In the genomic region with DNA sequence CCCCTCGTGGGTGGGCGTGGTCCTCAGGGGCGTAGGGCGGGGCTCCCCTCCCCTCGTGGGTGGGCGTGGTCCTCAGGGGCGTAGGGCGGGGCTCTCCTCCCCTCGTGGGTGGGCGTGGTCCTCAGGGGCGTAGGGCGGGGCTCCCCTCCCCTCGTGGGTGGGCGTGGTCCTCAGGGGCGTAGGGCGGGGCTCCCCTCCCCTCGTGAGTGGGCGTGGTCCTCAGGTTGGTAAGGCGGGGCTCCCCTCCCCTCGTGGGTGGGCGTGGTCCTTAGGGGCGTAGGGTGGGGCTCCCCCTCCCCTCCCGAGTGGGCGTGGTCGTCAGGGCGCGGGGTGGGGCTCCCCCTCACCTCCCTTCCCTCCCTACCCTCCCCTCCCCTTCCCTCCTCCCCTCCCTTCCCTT, we compare ENCODE assay signal across 1 cellular context. TPM values are rescaled to one million over a fixed set of nuclear protein-coding genes. Genes with fewer than 3 reads are reported as not detected.
"Had no signal": no experiment of that assay in that cellular context is flagged by ENCODE, and none has a peak within 500 bp of the region (broad histone marks: within the 10 kb centered on the region; RNA-seq: fewer than 3 reads in every experiment).

No MANE protein-coding gene starts in this region.

RNA-seq across cellular contexts. Expression of gene SLC49A3, which starts 43.0 kb away (rescaled TPM):
- total RNA-seq: activated naive CD4-positive, alpha-beta T cell treated with anti-CD3 and anti-CD28 coated beads for 36 hours had no signal
